ENCODE assay signal across 13 cellular contexts in the genomic region with DNA sequence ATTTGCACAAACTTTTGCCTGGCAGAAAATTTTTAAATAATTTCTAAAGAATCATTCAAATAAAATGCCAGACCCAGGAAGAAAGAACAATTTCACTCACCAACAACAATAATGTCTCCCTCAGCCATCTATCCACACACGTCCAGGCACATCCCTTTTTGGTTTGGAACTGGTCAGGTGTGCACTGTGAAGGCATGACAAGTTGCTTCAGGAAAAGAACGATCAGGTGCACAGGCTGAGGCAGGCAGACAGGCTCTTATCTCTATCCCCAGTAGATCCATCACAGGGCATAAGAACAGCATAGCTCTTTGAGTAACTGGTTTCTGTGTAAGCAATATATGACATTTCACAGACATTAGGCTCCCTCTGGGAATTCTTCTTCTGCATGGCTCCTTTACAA. TPM values are rescaled to one million over a fixed set of nuclear protein-coding genes. Genes with fewer than 3 reads are reported as not detected.
A peak's percentile ranks its signal among the peaks of the same experiment; 100 is the strongest.
DNase-seq lines count a peak whose midpoint lies in the region; ATAC-seq, FAIRE-seq and TF ChIP-seq lines count a peak whose summit lies in the region.
"Had no signal": no experiment of that assay in that cellular context is flagged by ENCODE, and none has a peak within 500 bp of the region (broad histone marks: within the 10 kb centered on the region; RNA-seq: fewer than 3 reads in every experiment).

No MANE protein-coding gene starts in this region.

- DNase-seq in epithelial cell of esophagus (ENCODE audit: low read depth) (peak; percentile 4), GM19239 (ENCODE audit: insufficient read length, low spot score) (no peak), kidney (no peak)
- DNase-seq: ACHN; CD4-positive, alpha-beta memory T cell; DMS79 had no signal

- intact Hi-C loops in kidney (cut with DNase I), result no loop called here

- H2AFZ ChIP-seq in OCI-LY3 (ENCODE audit: low read depth, low read length), result no peak overlapping the region

- H3K4me3 ChIP-seq in BLaER1, result no peak overlapping the region
- no peak overlapping the region for H3K4me3 ChIP-seq in OCI-LY3 (ENCODE audit: low read length)
- no peak overlapping the region for H3K4me3 ChIP-seq in epithelial cell of esophagus (ENCODE audit: low read length)
- H3K4me3 ChIP-seq in kidney (ENCODE audit: low read length in 2 of 2), result no peak overlapping the region
- H3K4me3 ChIP-seq: HAP-1 had no signal

- H3K9me3 ChIP-seq in BLaER1 (peaks cover 11% of the 10 kb centered on the region), OCI-LY3 (ENCODE audit: insufficient read depth, low read length) (no peaks in the 10 kb centered on the region), kidney (ENCODE audit: control insufficient read depth in 1 of 2, low read length in 2 of 2) (no peaks in the 10 kb centered on the region)
- H3K9me3 ChIP-seq: HAP-1 had no signal

- H3K4me1 Mint-ChIP-seq in stimulated activated memory B cell treated with anti-CD40 and anti-IgM and Interleukin-4, amounts not matched to agents 10 μg/mL and 1 μg/mL and 100 μg/mL, for 72 hours, result peaks cover 31% of the 10 kb centered on the region

- peaks cover 49% of the 10 kb centered on the region for H3K4me1 ChIP-seq in BLaER1
- peaks cover 12% of the 10 kb centered on the region for H3K4me1 ChIP-seq in OCI-LY3 (ENCODE audit: low read length)
- no peaks in the 10 kb centered on the region for H3K4me1 ChIP-seq in kidney (ENCODE audit: control insufficient read depth in 1 of 2, insufficient read depth in 1 of 2, low read depth in 1 of 2, low read length in 2 of 2)
- H3K4me1 ChIP-seq: HAP-1 had no signal

- no peak for TF ChIP-seq CTCF in OCI-LY3 (IDR thresholded peaks at IDR 0.05; ENCODE audit: low read depth, low read length)
- TF ChIP-seq CTCF in epithelial cell of esophagus (IDR thresholded peaks at IDR 0.05; ENCODE audit: insufficient read depth, low read depth, low read length, missing control alignments), result no peak
- TF ChIP-seq CTCF in kidney (IDR thresholded peaks at IDR 0.05; ENCODE audit: borderline replicate concordance, extremely low read depth, insufficient read depth), result no peak

- no peak for ATAC-seq in stimulated activated memory B cell treated with anti-CD40 and anti-IgM and Interleukin-4, amounts not matched to agents 10 μg/mL and 1 μg/mL and 100 μg/mL, for 72 hours
- no peak for ATAC-seq in GM19351 (IDR thresholded peaks at IDR 0.05; ENCODE audit: unreplicated experiment)

- H3K36me3 ChIP-seq in BLaER1 (no peaks in the 10 kb centered on the region), OCI-LY3 (replicated peaks; ENCODE audit: low read depth, low read length) (peaks cover 6% of the 10 kb centered on the region), kidney (ENCODE audit: control insufficient read depth in 1 of 2, insufficient read depth in 2 of 2, low read length in 2 of 2) (no peaks in the 10 kb centered on the region)
- H3K36me3 ChIP-seq: HAP-1 had no signal

- H3K27ac ChIP-seq in BLaER1 (no peak overlapping the region), OCI-LY3 (ENCODE audit: low read length) (no peak overlapping the region), kidney (ENCODE audit: low read depth in 2 of 2, low read length in 2 of 2) (no peak overlapping the region)
- H3K27ac ChIP-seq: C4-2B had no signal

- H3K79me2 ChIP-seq in OCI-LY3 (ENCODE audit: low read length), result no peaks in the 10 kb centered on the region

- no peak overlapping the region for H3K9ac ChIP-seq in BLaER1
- H3K9ac ChIP-seq in OCI-LY3 (ENCODE audit: low read length), result no peak overlapping the region
- no peak overlapping the region for H3K9ac ChIP-seq in kidney (ENCODE audit: low read length in 2 of 2)

- no peaks in the 10 kb centered on the region for H4K20me1 ChIP-seq in BLaER1
- no peaks in the 10 kb centered on the region for H4K20me1 ChIP-seq in OCI-LY3 (ENCODE audit: insufficient read depth, low read length)

- FAIRE-seq in GM19239 (lab: Jason Lieb, UNC) (no peak), kidney (lab: Jason Lieb, UNC) (no peak)
- FAIRE-seq: H1 had no signal

- H3K4me2 ChIP-seq in BLaER1 (peak overlapping the region; percentile 78), OCI-LY3 (ENCODE audit: low read length) (peak overlapping the region; percentile 47)

- no peak overlapping the region for H3K4me3 Mint-ChIP-seq in stimulated activated memory B cell treated with anti-CD40 and anti-IgM and Interleukin-4, amounts not matched to agents 10 μg/mL and 1 μg/mL and 100 μg/mL, for 72 hours
- H3K4me3 Mint-ChIP-seq: CD4-positive, alpha-beta memory T cell had no signal

- H3K36me3 Mint-ChIP-seq in stimulated activated memory B cell treated with anti-CD40 and anti-IgM and Interleukin-4, amounts not matched to agents 10 μg/mL and 1 μg/mL and 100 μg/mL, for 72 hours, result peaks cover 8% of the 10 kb centered on the region
- H3K36me3 Mint-ChIP-seq: CD4-positive, alpha-beta memory T cell had no signal

- H3K27me3 ChIP-seq in BLaER1, result no peaks in the 10 kb centered on the region
- no peaks in the 10 kb centered on the region for H3K27me3 ChIP-seq in OCI-LY3 (ENCODE audit: low read depth, low read length)

- H3K9me3 Mint-ChIP-seq in stimulated activated memory B cell treated with anti-CD40 and anti-IgM and Interleukin-4, amounts not matched to agents 10 μg/mL and 1 μg/mL and 100 μg/mL, for 72 hours, result no peaks in the 10 kb centered on the region
- H3K9me3 Mint-ChIP-seq: CD4-positive, alpha-beta memory T cell had no signal

- peak overlapping the region; percentile 60 for H3K27ac Mint-ChIP-seq in stimulated activated memory B cell treated with anti-CD40 and anti-IgM and Interleukin-4, amounts not matched to agents 10 μg/mL and 1 μg/mL and 100 μg/mL, for 72 hours
- H3K27ac Mint-ChIP-seq: CD4-positive, alpha-beta memory T cell had no signal

- H3K27me3 Mint-ChIP-seq in stimulated activated memory B cell treated with anti-CD40 and anti-IgM and Interleukin-4, amounts not matched to agents 10 μg/mL and 1 μg/mL and 100 μg/mL, for 72 hours, result no peaks in the 10 kb centered on the region

RNA-seq across cellular contexts. Expression of a gene that starts 18.1 kb away (rescaled TPM):
- 17.6 TPM for total RNA-seq in kidney
- polyA plus RNA-seq in kidney (ENCODE audit: insufficient read depth, low read depth, low replicate concordance), result 21.4 TPM

RNA-seq across cellular contexts. Expression of a gene that starts 29.5 kb away (rescaled TPM):
- 14.1 TPM for total RNA-seq in kidney
- 7.7 TPM for polyA plus RNA-seq in kidney (ENCODE audit: insufficient read depth, low read depth, low replicate concordance)
